17 cellular contexts compared by ENCODE assay signal in genomic region chr11:79179087-79179486, GRCh38.
A peak's percentile ranks its signal among the peaks of the same experiment; 100 is the strongest.
DNase-seq lines count a peak whose midpoint lies in the region; ATAC-seq, FAIRE-seq and TF ChIP-seq lines count a peak whose summit lies in the region.
"Had no signal": no experiment of that assay in that cellular context is flagged by ENCODE, and none has a peak within 500 bp of the region (broad histone marks: within the 10 kb centered on the region; RNA-seq: fewer than 3 reads in every experiment).

No MANE protein-coding gene starts in this region.

- no peak for TF ChIP-seq POLR2A in GM12878 (IDR thresholded peaks at IDR 0.05; ENCODE audit: low read depth, low read length)

- H4K20me1 ChIP-seq in GM12878 (ENCODE audit: control insufficient read depth, insufficient read depth), result no peaks in the 10 kb centered on the region
- H4K20me1 ChIP-seq in GM23338 (replicated peaks; ENCODE audit: insufficient read depth), result no peaks in the 10 kb centered on the region; the same call in 1 of the 2 replicates

- H3K4me1 ChIP-seq in GM12878 (ENCODE audit: control insufficient read depth, insufficient read depth, low read length), result no peaks in the 10 kb centered on the region
- H3K4me1 ChIP-seq in GM23338 (ENCODE audit: insufficient read depth), result peaks cover 3% of the 10 kb centered on the region

- H3K9ac ChIP-seq in GM12878 (ENCODE audit: control insufficient read depth, insufficient read depth, low read length), result no peak overlapping the region
- H3K9ac ChIP-seq: GM23248 had no signal

- H3K27ac Mint-ChIP-seq in HFFc6 (no peak overlapping the region), GM23338 (no peak overlapping the region)
- H3K27ac Mint-ChIP-seq: CD4-positive, alpha-beta memory T cell had no signal

- ATAC-seq in GM12878 (no peak), GM23338 (no peak)
- ATAC-seq in activated T-cell treated with anti-CD3 and anti-CD28 coated beads, Interleukin-2, amount 50 U/mL, for 4 hours, result no peak
- ATAC-seq: HepG2 had no signal

- SMC1A ChIA-PET in GM12878 (lab: Charles Lee; ENCODE audit: uncharacterized antibody, unreplicated experiment), result no interaction called here

- peaks cover 68% of the 10 kb centered on the region for H3K4me1 Mint-ChIP-seq in HFFc6 (ENCODE audit: low read depth)
- no peaks in the 10 kb centered on the region for H3K4me1 Mint-ChIP-seq in activated T-cell treated with anti-CD3 and anti-CD28 coated beads, Interleukin-2, amount 50 U/mL, for 4 hours (ENCODE audit: low read depth)
- H3K4me1 Mint-ChIP-seq in GM23338, result peaks cover 8% of the 10 kb centered on the region
- H3K4me1 Mint-ChIP-seq: CD4-positive, alpha-beta memory T cell had no signal

- H3K4me3 ChIP-seq in AG10803 (ENCODE audit: low read length) (no peak overlapping the region), GM12878 (no peak overlapping the region), fibroblast of mammary gland (ENCODE audit: control insufficient read depth, low read depth, low read length) (no peak overlapping the region), GM23338 (no peak overlapping the region)
- H3K4me3 ChIP-seq: GM23248 had no signal

- H2AFZ ChIP-seq in GM12878 (ENCODE audit: control insufficient read depth, low read depth, low read length) (no peak overlapping the region), GM23338 (no peak overlapping the region)
- H2AFZ ChIP-seq: GM23248 had no signal

- no peaks in the 10 kb centered on the region for H3K9me3 ChIP-seq in GM12878 (replicated peaks; ENCODE audit: control insufficient read depth, insufficient read depth, low read length)

- no peaks in the 10 kb centered on the region for H3K79me2 ChIP-seq in GM12878 (ENCODE audit: control insufficient read depth, insufficient read depth, low read length)
- H3K79me2 ChIP-seq in GM23338 (replicated peaks; ENCODE audit: insufficient read depth), result no peaks in the 10 kb centered on the region

- DNase-seq in AG10803 (ENCODE audit: low read depth) (peak; percentile 36), HFFc6 (peak; percentile 7), GM12878 (ENCODE audit: low read depth, low spot score) (no peak), fibroblast of mammary gland (ENCODE audit: low read depth) (peak; percentile 61), NCI-H2029 treated with DMSO at 0.1 percent for 48 hours (lab: John Stamatoyannopoulos, UW) (no peak), GM23338 (ENCODE audit: low spot score) (no peak), NCI-H1436 (lab: John Stamatoyannopoulos, UW) (no peak)
- no peak for DNase-seq in activated T-cell treated with anti-CD3 and anti-CD28 coated beads, Interleukin-2, amount 50 U/mL, for 4 hours
- DNase-seq: 8988T; CD4-positive, alpha-beta memory T cell; DMS53; GM23248; H7 had no signal

- no peaks in the 10 kb centered on the region for H3K36me3 ChIP-seq in GM12878 (ENCODE audit: control insufficient read depth in 2 of 2, insufficient read depth in 2 of 2, low read length in 1 of 2)
- H3K36me3 ChIP-seq in GM23338 (ENCODE audit: insufficient read depth), result no peaks in the 10 kb centered on the region

- H3K27me3 Mint-ChIP-seq in HFFc6 (ENCODE audit: insufficient read depth) (0 out of 2 replicates have a peak, but pooled peaks cover 1% of the 10 kb centered on the region), GM23338 (ENCODE audit: insufficient read depth, low read depth, poor library complexity) (peaks cover 2% of the 10 kb centered on the region)
- H3K27me3 Mint-ChIP-seq in activated T-cell treated with anti-CD3 and anti-CD28 coated beads, Interleukin-2, amount 50 U/mL, for 4 hours (ENCODE audit: low read depth), result peaks cover 2% of the 10 kb centered on the region

- H3K27ac ChIP-seq in GM12878 (ENCODE audit: control insufficient read depth, insufficient read depth), result no peak overlapping the region
- no peak overlapping the region for H3K27ac ChIP-seq in GM23338 (ENCODE audit: low read depth)
- H3K27ac ChIP-seq: C4-2B, GM23248 had no signal

- TF ChIP-seq RAD21 in GM12878 (IDR thresholded peaks at IDR 0.05; ENCODE audit: insufficient read depth, low read depth, low read length), result no peak

- H3K4me2 ChIP-seq in GM12878 (ENCODE audit: control insufficient read depth, insufficient read depth) (no peak overlapping the region), GM23338 (no peak overlapping the region)

- RAD21 ChIA-PET in GM12878 (lab: Charles Lee; ENCODE audit: unreplicated experiment), result no interaction called here

- H3K9me2 ChIP-seq in GM23338 (ENCODE audit: insufficient read depth), result no peaks in the 10 kb centered on the region

- POLR2A ChIA-PET in GM12878 (lab: Charles Lee), result no interaction called here

- CTCF ChIA-PET in GM12878 (lab: Yijun Ruan, JAX), result no interaction called here

- H3K9me3 Mint-ChIP-seq in HFFc6 (no peaks in the 10 kb centered on the region), GM23338 (no peaks in the 10 kb centered on the region)
- H3K9me3 Mint-ChIP-seq in activated T-cell treated with anti-CD3 and anti-CD28 coated beads, Interleukin-2, amount 50 U/mL, for 4 hours, result no peaks in the 10 kb centered on the region
- H3K9me3 Mint-ChIP-seq: CD4-positive, alpha-beta memory T cell had no signal

- H3K27me3 ChIP-seq in GM12878 (replicated peaks in 1 of 2; ENCODE audit: control insufficient read depth in 2 of 2, insufficient read depth in 2 of 2, low read length in 1 of 2), result no peaks in the 10 kb centered on the region; a peak in 1 of 4 replicates
- no peaks in the 10 kb centered on the region for H3K27me3 ChIP-seq in GM23338 (ENCODE audit: insufficient read depth)

- intact Hi-C loops in GM12878 (cut with micrococcal nuclease; ENCODE audit: unreplicated experiment), result no loop called here

- no TSS peak for BruUV-seq in GM12878 (replicated peaks; lab: Mats Ljungman, UMichigan)

- 13% methylated on average over 3 of the region's 3 CpGs for WGBS in GM12878 (ENCODE audit: insufficient coverage, insufficient replicate concordance, low lambda C conversion rate, missing lambda C conversion rate)

- no peak for TF ChIP-seq EP300 in GM12878 (IDR thresholded peaks at IDR 0.05; ENCODE audit: borderline replicate concordance in 1 of 2, control insufficient read depth in 1 of 2, low read depth in 2 of 2, low read length in 2 of 2)

- in situ Hi-C loops in GM12878 (cut with MboI), result no loop called here

- TF ChIP-seq CTCF in AG10803 (conservative IDR thresholded peaks at IDR 0.05; ENCODE audit: low read length), result no peak
- TF ChIP-seq CTCF in HFFc6 (IDR thresholded peaks at IDR 0.05), result no peak
- TF ChIP-seq CTCF in GM12878 (IDR thresholded peaks at IDR 0.05 in 2 of 3, conservative IDR thresholded peaks at IDR 0.05 in 1 of 3; ENCODE audit: control insufficient read depth in 2 of 3, extremely low read depth in 1 of 3, insufficient read depth in 1 of 3, low read depth in 3 of 3, low read length in 3 of 3), result no peak
- TF ChIP-seq CTCF in fibroblast of mammary gland (conservative IDR thresholded peaks at IDR 0.05; ENCODE audit: control insufficient read depth, insufficient read depth, low read depth, low read length), result no peak
- no peak for TF ChIP-seq CTCF in GM23338 (conservative IDR thresholded peaks at IDR 0.05; ENCODE audit: low read depth in 2 of 2)

- H3K4me3 Mint-ChIP-seq in HFFc6 (no peak overlapping the region), GM23338 (no peak overlapping the region)
- H3K4me3 Mint-ChIP-seq in activated T-cell treated with anti-CD3 and anti-CD28 coated beads, Interleukin-2, amount 50 U/mL, for 4 hours, result no peak overlapping the region
- H3K4me3 Mint-ChIP-seq: CD4-positive, alpha-beta memory T cell had no signal

- peaks cover 6% of the 10 kb centered on the region; the same call in 1 of the 2 replicates for H3K36me3 Mint-ChIP-seq in HFFc6 (ENCODE audit: low read depth)
- H3K36me3 Mint-ChIP-seq in activated T-cell treated with anti-CD3 and anti-CD28 coated beads, Interleukin-2, amount 50 U/mL, for 4 hours (ENCODE audit: insufficient read depth), result no peaks in the 10 kb centered on the region
- H3K36me3 Mint-ChIP-seq in GM23338 (ENCODE audit: low read depth), result no peaks in the 10 kb centered on the region
- H3K36me3 Mint-ChIP-seq: CD4-positive, alpha-beta memory T cell had no signal

- FAIRE-seq in GM12878 (lab: Jason Lieb, UNC), result no peak
- FAIRE-seq: GM18507, HepG2, HTR-8/SVneo had no signal

- H3F3A ChIP-seq in GM23338 (replicated peaks; ENCODE audit: low read depth), result no peaks in the 10 kb centered on the region

TF ChIP-seq in GM23338, 12 proteins besides CTCF, POLR2A, EP300 and RAD21 (continues in another document):
- TF ChIP-seq STAT1 (IDR thresholded peaks at IDR 0.05; ENCODE audit: unreplicated experiment) (no peak), REST (IDR thresholded peaks at IDR 0.05; ENCODE audit: unreplicated experiment) (no peak), ZNF114 (CRISPR knock-in tag; IDR thresholded peaks at IDR 0.05) (no peak), EZH2 (IDR thresholded peaks at IDR 0.05; ENCODE audit: low read depth, unreplicated experiment) (no peak), JUNB (IDR thresholded peaks at IDR 0.05; ENCODE audit: unreplicated experiment) (no peak), POLR2AphosphoS5 (IDR thresholded peaks at IDR 0.05; ENCODE audit: low read depth) (no peak), EZH2phosphoT487 (IDR thresholded peaks at IDR 0.05; ENCODE audit: unreplicated experiment) (no peak), CREB1 (CRISPR knock-in tag; IDR thresholded peaks at IDR 0.05; ENCODE audit: low read depth) (no peak)

Comparison
In these comparisons a context has a peak if more than half of its experiments do, and no peak if none do; other contexts are left out.
1. DNase-seq: peak in AG10803 (single experiment), HFFc6 (single experiment) and fibroblast of mammary gland (single experiment); none in GM12878 (single experiment), activated T-cell treated with anti-CD3 and anti-CD28 coated beads, Interleukin-2, amount 50 U/mL, for 4 hours (single experiment), NCI-H2029 treated with DMSO at 0.1 percent for 48 hours (single experiment), GM23338 (single experiment) and NCI-H1436 (single experiment).